In the genomic region with DNA sequence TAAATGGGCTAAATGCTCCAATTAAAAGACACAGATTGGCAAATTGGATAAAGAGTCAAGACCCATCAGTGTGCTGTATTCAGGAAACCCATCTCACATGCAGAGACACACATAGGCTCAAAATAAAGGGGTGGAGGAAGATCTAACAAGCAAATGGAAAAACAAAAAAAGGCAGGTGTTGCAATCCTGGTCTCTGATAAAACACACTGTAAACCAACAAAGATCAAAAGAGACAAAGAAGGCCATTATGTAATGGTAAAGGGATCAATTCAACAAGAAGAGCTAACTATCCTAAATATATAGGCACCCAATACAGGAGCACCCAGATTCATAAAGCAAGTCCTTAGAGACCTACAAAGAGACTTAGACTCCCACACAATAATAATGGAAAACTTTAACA, we compare ENCODE assay signal across 1 cellular context.
DNase-seq lines count a peak whose midpoint lies in the region; ATAC-seq, FAIRE-seq and TF ChIP-seq lines count a peak whose summit lies in the region.
"Not testable (repeated sequence)": the region's sequence is repeated elsewhere in the genome, so short reads cannot be mapped to it uniquely, and the experiment has no call there.

No MANE protein-coding gene starts in this region.

- H2AFZ ChIP-seq in HepG2 (ENCODE audit: low read length): not testable (repeated sequence)

- POLR2A ChIA-PET in HepG2 (lab: Yijun Ruan, JAX): not testable (repeated sequence)

- TF ChIP-seq RAD21 in HepG2 (CRISPR knock-in tag; IDR thresholded peaks at IDR 0.05): not testable (repeated sequence)

- H3K4me2 ChIP-seq in HepG2 (ENCODE audit: low read depth, low read length): not testable (repeated sequence)

- BruUV-seq in HepG2 (replicated peaks; lab: Mats Ljungman, UMichigan): not testable (repeated sequence)

- H3K27me3 ChIP-seq in HepG2 (ENCODE audit: control insufficient read depth in 1 of 2, insufficient read depth in 2 of 2, low read length in 2 of 2): not testable (repeated sequence)

- H3K36me3 ChIP-seq in HepG2 (replicated peaks in 1 of 2; ENCODE audit: control insufficient read depth in 1 of 2, insufficient read depth in 2 of 2, low read length in 2 of 2): not testable (repeated sequence)

- not testable (repeated sequence) for TF ChIP-seq POLR2A in HepG2 (IDR thresholded peaks at IDR 0.05; ENCODE audit: insufficient read depth in 1 of 2, low read depth in 2 of 2, low read length in 2 of 2)

- CTCF ChIA-PET in HepG2 (lab: Yijun Ruan, JAX; ENCODE audit: low intra/inter-chr PET ratio, low total read pairs): not testable (repeated sequence)

- not testable (repeated sequence) for TF ChIP-seq EP300 in HepG2 (IDR thresholded peaks at IDR 0.05; ENCODE audit: low read depth in 2 of 2, low read length in 2 of 2); HepG2 (CRISPR knock-in tag; IDR thresholded peaks at IDR 0.05; ENCODE audit: borderline replicate concordance)

- intact Hi-C loops in HepG2 (cut with micrococcal nuclease; ENCODE audit: unreplicated experiment): not testable (repeated sequence)

- not testable (repeated sequence) for H3K27ac ChIP-seq in HepG2 (ENCODE audit: extremely low read length, insufficient read depth, low read length)

- H4K20me1 ChIP-seq in HepG2 (ENCODE audit: insufficient read depth, low read length): not testable (repeated sequence)

- H3K79me2 ChIP-seq in HepG2 (ENCODE audit: insufficient read depth, low read length): not testable (repeated sequence)

- H3K4me3 ChIP-seq in HepG2 (replicated peaks in 1 of 3; ENCODE audit: insufficient read depth in 1 of 3, low read depth in 2 of 3, low read length in 3 of 3): not testable (repeated sequence)

- peaks cover 33% of the 10 kb centered on the region for H3K4me1 ChIP-seq in HepG2 (ENCODE audit: insufficient read depth, low read length)

- not testable (repeated sequence) for FAIRE-seq in HepG2 (lab: Jason Lieb, UNC)

- in situ Hi-C loops in HepG2 (cut with HindIII; ENCODE audit: extremely low pct_ligation_motif_present, low pct_unique_long_range_greater_than_20kb): not testable (repeated sequence)

- not testable (repeated sequence) for H3K9ac ChIP-seq in HepG2 (ENCODE audit: insufficient read depth, low read depth, low read length)

- TF ChIP-seq CTCF in HepG2 (CRISPR knock-in tag; IDR thresholded peaks at IDR 0.05): not testable (repeated sequence)

- not testable (repeated sequence) for H3K9me3 ChIP-seq in HepG2 (ENCODE audit: low read length)

- ATAC-seq in HepG2: not testable (repeated sequence)

- DNase-seq in HepG2 (ENCODE audit: low spot score): not testable (repeated sequence)

TF ChIP-seq in HepG2, 621 proteins besides CTCF, POLR2A, EP300 and RAD21 (continues in another document):
- TF ChIP-seq RXRB (CRISPR knock-in tag; IDR thresholded peaks at IDR 0.05; ENCODE audit: borderline replicate concordance): 0 out of 2 replicates have a peak, but pooled peaks have one; percentile 14
- 0 out of 2 replicates have a peak, but pooled peaks have one; percentile 30 for TF ChIP-seq ZFP1 (CRISPR knock-in tag; IDR thresholded peaks at IDR 0.05)
- 0 out of 2 replicates have a peak, but pooled peaks have one; percentile 22 for TF ChIP-seq ZNF644 (CRISPR knock-in tag; IDR thresholded peaks at IDR 0.05; ENCODE audit: low read depth)
- peak; percentile 69; the same call in 1 of the 2 replicates for TF ChIP-seq HMG20A (CRISPR knock-in tag; IDR thresholded peaks at IDR 0.05; ENCODE audit: borderline replicate concordance)
- 0 out of 2 replicates have a peak, but pooled peaks have one; percentile 18 for TF ChIP-seq ELF3 (CRISPR knock-in tag; IDR thresholded peaks at IDR 0.05)
- not testable (repeated sequence) for TF ChIP-seq SOX6 (IDR thresholded peaks at IDR 0.05)
- TF ChIP-seq SOX6 (CRISPR knock-in tag; IDR thresholded peaks at IDR 0.05): peak; percentile 90
- TF ChIP-seq, protein P1, sequence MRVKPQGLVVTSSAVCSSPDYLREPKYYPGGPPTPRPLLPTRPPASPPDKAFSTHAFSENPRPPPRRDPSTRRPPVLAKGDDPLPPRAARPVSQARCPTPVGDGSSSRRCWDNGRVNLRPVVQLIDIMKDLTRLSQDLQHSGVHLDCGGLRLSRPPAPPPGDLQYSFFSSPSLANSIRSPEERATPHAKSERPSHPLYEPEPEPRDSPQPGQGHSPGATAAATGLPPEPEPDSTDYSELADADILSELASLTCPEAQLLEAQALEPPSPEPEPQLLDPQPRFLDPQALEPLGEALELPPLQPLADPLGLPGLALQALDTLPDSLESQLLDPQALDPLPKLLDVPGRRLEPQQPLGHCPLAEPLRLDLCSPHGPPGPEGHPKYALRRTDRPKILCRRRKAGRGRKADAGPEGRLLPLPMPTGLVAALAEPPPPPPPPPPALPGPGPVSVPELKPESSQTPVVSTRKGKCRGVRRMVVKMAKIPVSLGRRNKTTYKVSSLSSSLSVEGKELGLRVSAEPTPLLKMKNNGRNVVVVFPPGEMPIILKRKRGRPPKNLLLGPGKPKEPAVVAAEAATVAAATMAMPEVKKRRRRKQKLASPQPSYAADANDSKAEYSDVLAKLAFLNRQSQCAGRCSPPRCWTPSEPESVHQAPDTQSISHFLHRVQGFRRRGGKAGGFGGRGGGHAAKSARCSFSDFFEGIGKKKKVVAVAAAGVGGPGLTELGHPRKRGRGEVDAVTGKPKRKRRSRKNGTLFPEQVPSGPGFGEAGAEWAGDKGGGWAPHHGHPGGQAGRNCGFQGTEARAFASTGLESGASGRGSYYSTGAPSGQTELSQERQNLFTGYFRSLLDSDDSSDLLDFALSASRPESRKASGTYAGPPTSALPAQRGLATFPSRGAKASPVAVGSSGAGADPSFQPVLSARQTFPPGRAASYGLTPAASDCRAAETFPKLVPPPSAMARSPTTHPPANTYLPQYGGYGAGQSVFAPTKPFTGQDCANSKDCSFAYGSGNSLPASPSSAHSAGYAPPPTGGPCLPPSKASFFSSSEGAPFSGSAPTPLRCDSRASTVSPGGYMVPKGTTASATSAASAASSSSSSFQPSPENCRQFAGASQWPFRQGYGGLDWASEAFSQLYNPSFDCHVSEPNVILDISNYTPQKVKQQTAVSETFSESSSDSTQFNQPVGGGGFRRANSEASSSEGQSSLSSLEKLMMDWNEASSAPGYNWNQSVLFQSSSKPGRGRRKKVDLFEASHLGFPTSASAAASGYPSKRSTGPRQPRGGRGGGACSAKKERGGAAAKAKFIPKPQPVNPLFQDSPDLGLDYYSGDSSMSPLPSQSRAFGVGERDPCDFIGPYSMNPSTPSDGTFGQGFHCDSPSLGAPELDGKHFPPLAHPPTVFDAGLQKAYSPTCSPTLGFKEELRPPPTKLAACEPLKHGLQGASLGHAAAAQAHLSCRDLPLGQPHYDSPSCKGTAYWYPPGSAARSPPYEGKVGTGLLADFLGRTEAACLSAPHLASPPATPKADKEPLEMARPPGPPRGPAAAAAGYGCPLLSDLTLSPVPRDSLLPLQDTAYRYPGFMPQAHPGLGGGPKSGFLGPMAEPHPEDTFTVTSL (CRISPR knock-in tag; IDR thresholded peaks at IDR 0.05; ENCODE audit: borderline replicate concordance): peak; percentile 73; the same call in 1 of the 2 replicates
- TF ChIP-seq, protein P2, sequence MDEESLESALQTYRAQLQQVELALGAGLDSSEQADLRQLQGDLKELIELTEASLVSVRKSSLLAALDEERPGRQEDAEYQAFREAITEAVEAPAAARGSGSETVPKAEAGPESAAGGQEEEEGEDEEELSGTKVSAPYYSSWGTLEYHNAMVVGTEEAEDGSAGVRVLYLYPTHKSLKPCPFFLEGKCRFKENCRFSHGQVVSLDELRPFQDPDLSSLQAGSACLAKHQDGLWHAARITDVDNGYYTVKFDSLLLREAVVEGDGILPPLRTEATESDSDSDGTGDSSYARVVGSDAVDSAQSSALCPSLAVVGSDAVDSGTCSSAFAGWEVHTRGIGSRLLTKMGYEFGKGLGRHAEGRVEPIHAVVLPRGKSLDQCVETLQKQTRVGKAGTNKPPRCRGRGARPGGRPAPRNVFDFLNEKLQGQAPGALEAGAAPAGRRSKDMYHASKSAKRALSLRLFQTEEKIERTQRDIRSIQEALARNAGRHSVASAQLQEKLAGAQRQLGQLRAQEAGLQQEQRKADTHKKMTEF (CRISPR knock-in tag; IDR thresholded peaks at IDR 0.05): peak; percentile 25; the same call in 1 of the 2 replicates
- TF ChIP-seq, protein P3, sequence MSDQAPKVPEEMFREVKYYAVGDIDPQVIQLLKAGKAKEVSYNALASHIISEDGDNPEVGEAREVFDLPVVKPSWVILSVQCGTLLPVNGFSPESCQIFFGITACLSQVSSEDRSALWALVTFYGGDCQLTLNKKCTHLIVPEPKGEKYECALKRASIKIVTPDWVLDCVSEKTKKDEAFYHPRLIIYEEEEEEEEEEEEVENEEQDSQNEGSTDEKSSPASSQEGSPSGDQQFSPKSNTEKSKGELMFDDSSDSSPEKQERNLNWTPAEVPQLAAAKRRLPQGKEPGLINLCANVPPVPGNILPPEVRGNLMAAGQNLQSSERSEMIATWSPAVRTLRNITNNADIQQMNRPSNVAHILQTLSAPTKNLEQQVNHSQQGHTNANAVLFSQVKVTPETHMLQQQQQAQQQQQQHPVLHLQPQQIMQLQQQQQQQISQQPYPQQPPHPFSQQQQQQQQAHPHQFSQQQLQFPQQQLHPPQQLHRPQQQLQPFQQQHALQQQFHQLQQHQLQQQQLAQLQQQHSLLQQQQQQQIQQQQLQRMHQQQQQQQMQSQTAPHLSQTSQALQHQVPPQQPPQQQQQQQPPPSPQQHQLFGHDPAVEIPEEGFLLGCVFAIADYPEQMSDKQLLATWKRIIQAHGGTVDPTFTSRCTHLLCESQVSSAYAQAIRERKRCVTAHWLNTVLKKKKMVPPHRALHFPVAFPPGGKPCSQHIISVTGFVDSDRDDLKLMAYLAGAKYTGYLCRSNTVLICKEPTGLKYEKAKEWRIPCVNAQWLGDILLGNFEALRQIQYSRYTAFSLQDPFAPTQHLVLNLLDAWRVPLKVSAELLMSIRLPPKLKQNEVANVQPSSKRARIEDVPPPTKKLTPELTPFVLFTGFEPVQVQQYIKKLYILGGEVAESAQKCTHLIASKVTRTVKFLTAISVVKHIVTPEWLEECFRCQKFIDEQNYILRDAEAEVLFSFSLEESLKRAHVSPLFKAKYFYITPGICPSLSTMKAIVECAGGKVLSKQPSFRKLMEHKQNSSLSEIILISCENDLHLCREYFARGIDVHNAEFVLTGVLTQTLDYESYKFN (CRISPR knock-in tag; conservative IDR thresholded peaks at IDR 0.05): peak; percentile 63
